ENCODE assay signal across 8 cellular contexts in the genomic region with DNA sequence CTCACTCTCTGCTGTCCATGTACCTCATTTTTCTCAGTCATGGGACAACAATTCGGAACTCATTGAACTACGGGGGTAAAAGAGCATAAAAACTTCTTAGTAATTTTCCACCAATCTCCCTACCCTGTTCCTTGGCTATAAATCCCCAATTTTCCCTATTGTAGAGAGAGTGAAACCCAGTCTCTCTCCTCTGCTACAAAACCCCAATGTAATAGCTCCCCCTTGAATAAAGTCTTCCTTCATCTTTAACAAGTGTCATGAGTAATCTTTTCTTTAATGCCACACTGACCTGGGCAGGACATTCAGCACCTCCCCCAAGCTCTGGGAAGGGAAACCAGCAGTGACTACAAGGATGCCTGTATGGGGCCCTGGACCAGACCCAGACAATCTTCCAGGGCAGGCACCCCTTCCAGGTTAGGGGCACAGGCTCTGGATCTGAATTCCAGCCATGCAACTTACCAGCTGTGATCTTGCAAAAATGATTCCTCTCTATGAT. TPM values are rescaled to one million over a fixed set of nuclear protein-coding genes. Genes with fewer than 3 reads are reported as not detected.
DNase-seq lines count a peak whose midpoint lies in the region; ATAC-seq and TF ChIP-seq lines count a peak whose summit lies in the region.

No MANE protein-coding gene starts in this region.

- DNase-seq in GF-D8 (lab: John Stamatoyannopoulos, UW), result peak; percentile 63
- DNase-seq in T-helper 17 cell, result no peak
- DNase-seq in glutamatergic neuron, result no peak
- no peak for DNase-seq in occipital lobe (lab: John Stamatoyannopoulos, UW)
- DNase-seq in SIG-M5 treated with dmso at 0.1 percent for 504 hours (lab: John Stamatoyannopoulos, UW; ENCODE audit: unreplicated experiment), result no peak
- no peak for DNase-seq in RKO (ENCODE audit: low spot score)

- H3K27me3 Mint-ChIP-seq in T-helper 17 cell (no peaks in the 10 kb centered on the region), glutamatergic neuron (ENCODE audit: unreplicated experiment) (peaks cover 9% of the 10 kb centered on the region)

- H3K27ac Mint-ChIP-seq in T-helper 17 cell, result peak overlapping the region; percentile 99
- H3K27ac Mint-ChIP-seq in glutamatergic neuron (ENCODE audit: unreplicated experiment), result peak overlapping the region; percentile 85

- no peaks in the 10 kb centered on the region for H3K36me3 ChIP-seq in subcutaneous abdominal adipose tissue (ENCODE audit: control insufficient read depth in 5 of 5, insufficient read depth in 5 of 5, low read length in 5 of 5)

- H3K4me1 Mint-ChIP-seq in T-helper 17 cell (peaks cover 31% of the 10 kb centered on the region), glutamatergic neuron (ENCODE audit: low read depth, unreplicated experiment) (peaks cover 18% of the 10 kb centered on the region)

- peaks cover 0 to 14% (median 0%) of the 10 kb centered on the region in 5 donors for H3K4me1 ChIP-seq in subcutaneous abdominal adipose tissue (ENCODE audit: control insufficient read depth in 5 of 5, insufficient read depth in 5 of 5, low read length in 5 of 5)

- H3K27ac ChIP-seq in subcutaneous abdominal adipose tissue (ENCODE audit: low read depth, low read length), result peak overlapping the region; percentile 59

- H3K27me3 ChIP-seq in subcutaneous abdominal adipose tissue (ENCODE audit: control insufficient read depth in 5 of 5, insufficient read depth in 4 of 5, low read length in 5 of 5), result no peaks in the 10 kb centered on the region

- H3K4me3 Mint-ChIP-seq in T-helper 17 cell (peak overlapping the region; percentile 90), glutamatergic neuron (ENCODE audit: unreplicated experiment) (peak overlapping the region; percentile 32)

- H3K36me3 Mint-ChIP-seq in T-helper 17 cell (ENCODE audit: low read depth), result no peaks in the 10 kb centered on the region
- peaks cover 6% of the 10 kb centered on the region for H3K36me3 Mint-ChIP-seq in glutamatergic neuron (ENCODE audit: unreplicated experiment)

- no peak for TF ChIP-seq CTCF in glutamatergic neuron (IDR thresholded peaks at IDR 0.05; ENCODE audit: partially characterized antibody, unreplicated experiment)

- peak overlapping the region; percentile 17 to 55 (median 49) for H3K4me3 ChIP-seq in subcutaneous abdominal adipose tissue (ENCODE audit: low read depth in 1 of 5, low read length in 5 of 5)

- peak overlapping the region in 4 of 5 donors; percentile 3 to 73 (median 37) for H3K9ac ChIP-seq in subcutaneous abdominal adipose tissue (ENCODE audit: low read length in 5 of 5)

- peaks cover 9% of the 10 kb centered on the region for H3K9me3 Mint-ChIP-seq in glutamatergic neuron (ENCODE audit: unreplicated experiment)

- ATAC-seq in HG02759 (IDR thresholded peaks at IDR 0.05; ENCODE audit: unreplicated experiment) (peak; percentile 17), T-helper 17 cell (peak; percentile 11)

- H3K9me3 ChIP-seq in T-helper 17 cell (ENCODE audit: control insufficient read depth, low read length, poor library complexity, severe bottlenecking) (no peaks in the 10 kb centered on the region), subcutaneous abdominal adipose tissue (ENCODE audit: control insufficient read depth in 5 of 5, low read length in 5 of 5) (no peaks in the 10 kb centered on the region)

RNA-seq across cellular contexts. Expression of gene EIF1, which starts 10.2 kb away (rescaled TPM):
- total RNA-seq in T-helper 17 cell (1,000 to 10,000 TPM; 2,426 to 2,697 TPM), glutamatergic neuron (ENCODE audit: unreplicated experiment) (1,088 TPM), occipital lobe (95.5 TPM)

RNA-seq across cellular contexts. Expression of gene GAST, which starts 33.7 kb away (rescaled TPM):
- total RNA-seq in T-helper 17 cell, result not detected
- not detected for total RNA-seq in glutamatergic neuron (ENCODE audit: unreplicated experiment)
- total RNA-seq in occipital lobe, result not detected

RNA-seq across cellular contexts. Expression of gene KRT17, which starts 54.1 kb away (rescaled TPM):
- not detected for total RNA-seq in T-helper 17 cell
- total RNA-seq in glutamatergic neuron (ENCODE audit: unreplicated experiment), result not detected
- total RNA-seq in occipital lobe, result 0.31 TPM

RNA-seq across cellular contexts. Expression of gene HAP1, which starts 56.0 kb away (rescaled TPM):
- total RNA-seq in T-helper 17 cell (1 to 10 TPM in 1 of 2 donors, under 1 TPM in 1; 0.15 to 1.3 TPM), glutamatergic neuron (ENCODE audit: unreplicated experiment) (0.76 TPM), occipital lobe (0.16 TPM)

Comparison
In these comparisons a context has a peak if more than half of its experiments do, and no peak if none do; other contexts are left out.
1. RNA of gene EIF1, which starts 10.2 kb away (total RNA-seq): 2,426 to 2,697 TPM in T-helper 17 cell and 1,088 TPM in glutamatergic neuron (single experiment); 95.5 TPM in occipital lobe (single experiment); every median in the first group is over 10 times any median in the second.